28 cellular contexts compared by ENCODE assay signal in the genomic region with DNA sequence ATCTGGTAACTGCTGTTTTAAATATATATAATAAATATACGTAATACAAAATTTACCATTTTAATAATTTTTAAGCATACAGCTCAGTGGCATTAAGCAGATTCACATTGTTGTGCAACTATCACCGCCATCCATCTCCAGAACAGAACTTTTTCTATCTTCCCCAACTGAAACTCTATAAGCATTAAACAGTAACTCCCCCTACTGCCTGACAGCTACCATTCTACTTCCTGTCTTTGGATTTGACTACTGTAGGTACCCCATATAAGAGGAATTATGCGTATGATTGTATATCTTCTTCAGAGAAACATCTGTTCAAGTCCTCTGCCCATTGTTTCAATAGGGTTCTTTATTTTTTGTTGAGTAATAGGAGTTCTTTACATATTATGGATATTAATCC. TPM values are rescaled to one million over a fixed set of nuclear protein-coding genes. Genes with fewer than 3 reads are reported as not detected.
DNase-seq lines count a peak whose midpoint lies in the region; ATAC-seq, FAIRE-seq and TF ChIP-seq lines count a peak whose summit lies in the region.
"Had no signal": no experiment of that assay in that cellular context is flagged by ENCODE, and none has a peak within 500 bp of the region (broad histone marks: within the 10 kb centered on the region; RNA-seq: fewer than 3 reads in every experiment).

No MANE protein-coding gene starts in this region.

- no peak for TF ChIP-seq EP300 in GM12878 (IDR thresholded peaks at IDR 0.05; ENCODE audit: borderline replicate concordance in 1 of 2, control insufficient read depth in 1 of 2, low read depth in 2 of 2, low read length in 2 of 2)

- SMC1A ChIA-PET in GM12878 (lab: Charles Lee; ENCODE audit: uncharacterized antibody, unreplicated experiment), result interaction anchor here (0.8 to 2.1 kb wide), 2 partner anchors 51 to 61 kb away, joined by 3 to 6 read pairs; no protein-coding TSS in a partner anchor

- CTCF ChIA-PET in OCI-LY7 (lab: Charles Lee; ENCODE audit: unreplicated experiment), result no interaction called here
- CTCF ChIA-PET in GM12878 (lab: Yijun Ruan, JAX), result interaction anchor here (0.7 to 2.5 kb wide), 6 partner anchors 12 to 203 kb away, joined by 3 to 7 read pairs (median 4); no protein-coding TSS in a partner anchor

- H3K4me2 ChIP-seq in Loucy (ENCODE audit: low read depth, low read length, poor library complexity, severe bottlenecking) (no peak overlapping the region), OCI-LY7 (ENCODE audit: low read length) (no peak overlapping the region), GM12878 (ENCODE audit: control insufficient read depth, insufficient read depth) (no peak overlapping the region)

- H3K27me3 ChIP-seq in Loucy (ENCODE audit: insufficient read depth, low read length, poor library complexity, severe bottlenecking) (no peaks in the 10 kb centered on the region), GM12878 (replicated peaks in 1 of 2; ENCODE audit: control insufficient read depth in 2 of 2, insufficient read depth in 2 of 2, low read length in 1 of 2) (no peaks in the 10 kb centered on the region)
- H3K27me3 ChIP-seq: breast epithelium, pancreas, right atrium auricular region had no signal

- in situ Hi-C loops in ACHN (cut with HindIII; ENCODE audit: low pct_ligation_motif_present, low pct_unique_long_range_greater_than_20kb, low sequenced_read_pairs), result no loop called here
- in situ Hi-C loops in GM12878 (cut with MboI), result no loop called here

- POLR2A ChIA-PET in OCI-LY7 (lab: Charles Lee) (no interaction called here), GM12878 (lab: Charles Lee) (interaction anchor here (0.5 to 1.0 kb wide), 2 partner anchors 13 to 116 kb away, joined by 3 read pairs; no protein-coding TSS in a partner anchor)

- DNase-seq in ACHN (peak; percentile 1), OCI-LY7 (ENCODE audit: low spot score) (no peak), GM12878 (ENCODE audit: low read depth, low spot score) (no peak), H54 (ENCODE audit: insufficient read length, low spot score) (no peak), NCI-H1930 (lab: John Stamatoyannopoulos, UW) (no peak), Ammon's horn (ENCODE audit: low spot score) (no peak)
- DNase-seq: activated CD4-positive, alpha-beta T cell treated with anti-CD3 and anti-CD28 coated beads for 48 hours; activated naive CD4-positive, alpha-beta T cell treated with Interleukin-2 at 50 U/mL for 16 hours; activated T-cell treated with anti-CD3 and anti-CD28 coated beads, Interleukin-2, amount 50 U/mL, for 4 hours; amniotic stem cell; DMS79 treated with DMSO at 0.1 percent for 48 hours; H7; lower lobe of right lung; mucosa of descending colon; NCI-H1417 treated with DMSO at 0.1 percent for 48 hours; NCI-H510A; pancreas; Right ventricle myocardium superior had no signal

- no peaks in the 10 kb centered on the region for H3K9me3 ChIP-seq in Loucy (ENCODE audit: insufficient read depth, low read depth, low read length)
- no peaks in the 10 kb centered on the region for H3K9me3 ChIP-seq in OCI-LY7 (ENCODE audit: low read length)
- no peaks in the 10 kb centered on the region for H3K9me3 ChIP-seq in GM12878 (replicated peaks; ENCODE audit: control insufficient read depth, insufficient read depth, low read length)
- H3K9me3 ChIP-seq: breast epithelium, lower lobe of right lung, mucosa of descending colon, pancreas, right atrium auricular region had no signal

- no peak for FAIRE-seq in GM12878 (lab: Jason Lieb, UNC)
- FAIRE-seq in H54 (lab: Jason Lieb, UNC), result no peak
- FAIRE-seq: endometrium, keratinocyte, pancreas, urothelium cell line had no signal

- H3K4me3 ChIP-seq in Loucy (ENCODE audit: low read length, poor library complexity, severe bottlenecking), result no peak overlapping the region
- H3K4me3 ChIP-seq in OCI-LY7 (ENCODE audit: low read depth, low read length, poor library complexity, severe bottlenecking), result no peak overlapping the region
- H3K4me3 ChIP-seq in GM12878, result no peak overlapping the region
- H3K4me3 ChIP-seq: breast epithelium, coronary artery, lower lobe of right lung, mucosa of descending colon, pancreas, right atrium auricular region had no signal

- H4K20me1 ChIP-seq in Loucy (ENCODE audit: insufficient read depth, low read length, poor library complexity, severe bottlenecking), result no peaks in the 10 kb centered on the region
- H4K20me1 ChIP-seq in OCI-LY7 (ENCODE audit: insufficient read depth, low read length), result no peaks in the 10 kb centered on the region
- H4K20me1 ChIP-seq in GM12878 (ENCODE audit: control insufficient read depth, insufficient read depth), result no peaks in the 10 kb centered on the region

- H2AFZ ChIP-seq in Loucy (ENCODE audit: low read length) (no peak overlapping the region), OCI-LY7 (ENCODE audit: low read length) (no peak overlapping the region), GM12878 (ENCODE audit: control insufficient read depth, low read depth, low read length) (no peak overlapping the region)

- ATAC-seq in GM12878, result 0 out of 3 replicates have a peak, but pooled peaks have one; percentile 22
- ATAC-seq in GM21515 (IDR thresholded peaks at IDR 0.05; ENCODE audit: unreplicated experiment), result no peak
- ATAC-seq: activated T-cell treated with anti-CD3 and anti-CD28 coated beads, Interleukin-2, amount 50 U/mL, for 4 hours; lower lobe of right lung; mucosa of descending colon; pancreas; stimulated activated effector memory CD8-positive, alpha-beta T cell treated with anti-CD3 and anti-CD28 coated beads, Interleukin-12 subunit alpha, Interleukin-12 subunit beta, amount 100 ng/mL, for 72 hours had no signal

- TF ChIP-seq POLR2A in GM12878 (IDR thresholded peaks at IDR 0.05; ENCODE audit: low read depth, low read length) (no peak), H54 (IDR thresholded peaks at IDR 0.05; ENCODE audit: low read depth, low read length) (no peak)

- 74% methylated on average over 3 of the region's 3 CpGs for WGBS in GM12878 (ENCODE audit: insufficient coverage, insufficient replicate concordance, low lambda C conversion rate, missing lambda C conversion rate)

- BruUV-seq in OCI-LY7 (replicated peaks; lab: Mats Ljungman, UMichigan), result no TSS peak
- no TSS peak for BruUV-seq in GM12878 (replicated peaks; lab: Mats Ljungman, UMichigan)

- RAD21 ChIA-PET in GM12878 (lab: Charles Lee; ENCODE audit: unreplicated experiment), result interaction anchor here (0.7 to 2.0 kb wide), 2 partner anchors 9 to 37 kb away, joined by 3 to 5 read pairs; a partner anchor contains a TSS

- no peaks in the 10 kb centered on the region for H3F3A ChIP-seq in Loucy (ENCODE audit: low read depth)

- no peak overlapping the region for H3K27ac ChIP-seq in OCI-LY7 (ENCODE audit: low read depth, low read length, poor library complexity, severe bottlenecking)
- no peak overlapping the region for H3K27ac ChIP-seq in GM12878 (ENCODE audit: control insufficient read depth, insufficient read depth)
- H3K27ac ChIP-seq: breast epithelium, coronary artery, lower lobe of right lung, pancreas, right atrium auricular region, VCaP had no signal

- TF ChIP-seq RAD21 in GM12878 (IDR thresholded peaks at IDR 0.05; ENCODE audit: insufficient read depth, low read depth, low read length), result no peak

- intact Hi-C loops in OCI-LY7 (cut with micrococcal nuclease; ENCODE audit: unreplicated experiment), result no loop called here
- intact Hi-C loops in GM12878 (cut with micrococcal nuclease; ENCODE audit: unreplicated experiment), result loop anchor here (5.0 kb wide), 1 partner anchor 58 kb away; no protein-coding TSS in a partner anchor

- H3K79me2 ChIP-seq in Loucy (ENCODE audit: insufficient read depth, low read length) (no peaks in the 10 kb centered on the region), OCI-LY7 (ENCODE audit: insufficient read depth, low read depth, low read length) (no peaks in the 10 kb centered on the region), GM12878 (ENCODE audit: control insufficient read depth, insufficient read depth, low read length) (no peaks in the 10 kb centered on the region)

- H3K4me1 ChIP-seq in Loucy (ENCODE audit: insufficient read depth, low read length, poor library complexity, severe bottlenecking), result peaks cover 6% of the 10 kb centered on the region
- H3K4me1 ChIP-seq in OCI-LY7 (ENCODE audit: insufficient read depth, low read length, poor library complexity, severe bottlenecking), result no peaks in the 10 kb centered on the region
- no peaks in the 10 kb centered on the region for H3K4me1 ChIP-seq in GM12878 (ENCODE audit: control insufficient read depth, insufficient read depth, low read length)
- H3K4me1 ChIP-seq: breast epithelium, lower lobe of right lung, pancreas, right atrium auricular region had no signal

- no peaks in the 10 kb centered on the region for H3K36me3 ChIP-seq in Loucy (ENCODE audit: insufficient read depth, low read length)
- no peaks in the 10 kb centered on the region for H3K36me3 ChIP-seq in OCI-LY7 (ENCODE audit: insufficient read depth, low read length)
- H3K36me3 ChIP-seq in GM12878 (ENCODE audit: control insufficient read depth in 2 of 2, insufficient read depth in 2 of 2, low read length in 1 of 2), result no peaks in the 10 kb centered on the region
- H3K36me3 ChIP-seq: breast epithelium, lower lobe of right lung, pancreas, right atrium auricular region had no signal

- no peaks in the 10 kb centered on the region for H3K9me2 ChIP-seq in Loucy (replicated peaks; ENCODE audit: low read depth, low read length)
- no peaks in the 10 kb centered on the region for H3K9me2 ChIP-seq in OCI-LY7 (ENCODE audit: insufficient read depth, low read length)

- TF ChIP-seq CTCF in Loucy (conservative IDR thresholded peaks at IDR 0.05; ENCODE audit: low read length), result peak; percentile 52
- TF ChIP-seq CTCF in OCI-LY7 (conservative IDR thresholded peaks at IDR 0.05; ENCODE audit: low read length), result peak; percentile 34; the same call in 1 of the 2 replicates
- TF ChIP-seq CTCF in GM12878 (IDR thresholded peaks at IDR 0.05 in 2 of 3, conservative IDR thresholded peaks at IDR 0.05 in 1 of 3; ENCODE audit: control insufficient read depth in 2 of 3, extremely low read depth in 1 of 3, insufficient read depth in 1 of 3, low read depth in 3 of 3, low read length in 3 of 3), result no peak; a peak in 1 of 6 replicates

- no peak overlapping the region for H3K9ac ChIP-seq in Loucy (ENCODE audit: low read depth, low read length, poor library complexity, severe bottlenecking)
- no peak overlapping the region for H3K9ac ChIP-seq in GM12878 (ENCODE audit: control insufficient read depth, insufficient read depth, low read length)

RNA-seq across cellular contexts. Expression of a gene that starts 36.8 kb away (rescaled TPM):
- total RNA-seq in OCI-LY7 (2014; rRNA removed; shearing (Covaris generic)), result 104 and 106 TPM in 2 replicates
- total RNA-seq in OCI-LY7 (2022) (93.7 and 111 TPM in 2 replicates), GM12878 (2014; rRNA removed) (98.9 and 127 TPM in 2 replicates), GM12878 (2014; rRNA removed; fragmentation: Illumina TruSeq; extraction: Trizol) (123 and 125 TPM in 2 replicates), GM12878 (2021) (119 TPM in 2 replicates)
- 22.5 and 30.9 TPM in 2 replicates for total RNA-seq in GM12878 (2013; cell fraction: nucleolus; rRNA removed)
- 50.9 TPM for polyA plus RNA-seq in GM12878 (2011; ENCODE audit: low read depth)
- polyA plus RNA-seq in GM12878 (2011; rRNA removed) (157 and 182 TPM in 2 replicates), GM12878 (2014; fragmentation: Illumina TruSeq; extraction: Trizol) (123 and 157 TPM in 2 replicates), GM12878 (2014; fragmentation: Nextera tagmentation; extraction: Ambion mirVana) (10 to 100 TPM; 45.6 to 79.5 TPM), GM12878 (2014; rRNA removed) (137 and 142 TPM in 2 replicates), GM12878 (2016; fragmentation: Nextera tagmentation; extraction: Ambion mirVana) (100 to 1,000 TPM; 202 to 210 TPM)
- polyA plus RNA-seq in GM12878 (2011; cell fraction: cytosol; rRNA removed), result 83.4 and 91.3 TPM in 2 replicates
- 57.1 and 85.9 TPM in 2 replicates for polyA plus RNA-seq in GM12878 (2011; cell fraction: nucleus; rRNA removed)
- 82.8 and 85.4 TPM in 2 replicates for polyA plus RNA-seq in GM12878 (2012)
- polyA minus RNA-seq in GM12878 (2011; rRNA and poly(A)+ RNA removed), result 26.5 and 28.2 TPM in 2 replicates
- 29.9 and 32.7 TPM in 2 replicates for polyA minus RNA-seq in GM12878 (2011; cell fraction: cytosol; rRNA and poly(A)+ RNA removed)
- polyA minus RNA-seq in GM12878 (2011; cell fraction: nucleus; rRNA and poly(A)+ RNA removed), result 10.8 and 15.1 TPM in 2 replicates

RNA-seq across cellular contexts. Expression of a gene that starts 49.0 kb away (rescaled TPM):
- total RNA-seq in OCI-LY7 (2014; rRNA removed; shearing (Covaris generic)), result 0.36 and 0.41 TPM in 2 replicates
- total RNA-seq in OCI-LY7 (2022) (0.33 and 1.3 TPM in 2 replicates), GM12878 (2014; rRNA removed) (0.22 and 0.28 TPM in 2 replicates), GM12878 (2014; rRNA removed; fragmentation: Illumina TruSeq; extraction: Trizol) (0.13 and 0.14 TPM in 2 replicates), GM12878 (2021) (0.15 and 0.35 TPM in 2 replicates)
- total RNA-seq in GM12878 (2013; cell fraction: nucleolus; rRNA removed), result 0.98 and 1.3 TPM in 2 replicates
- not detected for polyA plus RNA-seq in GM12878 (2011; ENCODE audit: low read depth)
- polyA plus RNA-seq in GM12878 (2011; rRNA removed) (0.77 and 1.5 TPM in 2 replicates), GM12878 (2014; fragmentation: Illumina TruSeq; extraction: Trizol) (0.25 TPM in 1 of 2 replicates, not detected in the other), GM12878 (2014; fragmentation: Nextera tagmentation; extraction: Ambion mirVana) (under 1 TPM; 0.04 to 0.08 TPM), GM12878 (2014; rRNA removed) (0.08 and 0.19 TPM in 2 replicates), GM12878 (2016; fragmentation: Nextera tagmentation; extraction: Ambion mirVana) (under 1 TPM; 0.13 to 0.87 TPM)
- polyA plus RNA-seq in GM12878 (2011; cell fraction: cytosol; rRNA removed), result 0.64 and 0.94 TPM in 2 replicates
- polyA plus RNA-seq in GM12878 (2011; cell fraction: nucleus; rRNA removed), result 1.8 and 2.6 TPM in 2 replicates
- polyA plus RNA-seq in GM12878 (2012), result 0.05 and 0.14 TPM in 2 replicates
- 4.3 and 4.4 TPM in 2 replicates for polyA minus RNA-seq in GM12878 (2011; rRNA and poly(A)+ RNA removed)
- polyA minus RNA-seq in GM12878 (2011; cell fraction: cytosol; rRNA and poly(A)+ RNA removed), result 1.1 TPM in 1 of 2 replicates, not detected in the other
- 3.3 and 5.6 TPM in 2 replicates for polyA minus RNA-seq in GM12878 (2011; cell fraction: nucleus; rRNA and poly(A)+ RNA removed)

Comparison
In these comparisons a context has a peak if more than half of its experiments do, and no peak if none do; other contexts are left out.
1. CTCF ChIP-seq: peak in Loucy (single experiment) and OCI-LY7 (single experiment); none in GM12878 (0 of 3).